27 cellular contexts compared by ENCODE assay signal in the genomic region with DNA sequence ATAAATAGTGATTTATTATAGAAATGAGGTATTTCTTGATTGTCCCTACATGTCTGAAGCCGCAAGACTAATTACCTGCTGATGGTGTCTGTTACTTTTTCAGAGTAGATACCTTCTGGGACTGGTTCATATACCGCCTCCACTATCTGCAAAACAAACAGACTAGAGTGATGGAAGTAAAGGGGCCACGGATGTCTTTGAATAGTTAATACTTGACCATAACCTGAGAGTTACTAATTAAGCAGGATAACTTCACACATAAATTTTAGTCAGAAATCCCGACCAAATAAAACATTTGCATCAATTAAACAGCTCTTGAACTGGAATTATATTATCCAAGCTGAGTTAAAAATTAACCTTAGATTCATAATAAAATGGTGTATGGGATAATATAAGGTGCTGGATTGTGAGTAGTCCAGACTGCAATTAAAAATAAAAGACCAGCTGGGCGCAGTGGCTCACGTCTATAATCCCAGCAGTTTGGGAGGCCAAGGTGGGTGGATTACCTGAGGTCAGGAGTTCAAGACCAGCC.
DNase-seq lines count a peak whose midpoint lies in the region; ATAC-seq, FAIRE-seq and TF ChIP-seq lines count a peak whose summit lies in the region.
"Had no signal": no experiment of that assay in that cellular context is flagged by ENCODE, and none has a peak within 500 bp of the region (broad histone marks: within the 10 kb centered on the region; RNA-seq: fewer than 3 reads in every experiment).

No MANE protein-coding gene starts in this region.

- TF ChIP-seq CTCF in VCaP (conservative IDR thresholded peaks at IDR 0.05) (no peak), pancreas (IDR thresholded peaks at IDR 0.05) (no peak)
- no peak for TF ChIP-seq CTCF in activated CD8-positive, alpha-beta T cell treated with anti-CD3 and anti-CD28 coated beads for 36 hours (IDR thresholded peaks at IDR 0.05)

- no peaks in the 10 kb centered on the region for H3K4me1 Mint-ChIP-seq in activated CD8-positive, alpha-beta T cell treated with anti-CD3 and anti-CD28 coated beads for 36 hours (ENCODE audit: low read depth)
- H3K4me1 Mint-ChIP-seq: IgD-negative memory B cell had no signal

- peak; percentile 82 for FAIRE-seq in pancreas (lab: Jason Lieb, UNC)
- FAIRE-seq: G401.6, GM12878 had no signal

- H3K36me3 ChIP-seq in pancreas: no peaks in the 10 kb centered on the region
- H3K36me3 ChIP-seq: BE2C, SJSA1 had no signal

- intact Hi-C loops in pancreas (cut with DNase I): no loop called here
- intact Hi-C loops in activated CD8-positive, alpha-beta T cell treated with anti-CD3 and anti-CD28 coated beads for 36 hours (cut with micrococcal nuclease): no loop called here

- H3K4me1 ChIP-seq in pancreas: no peaks in the 10 kb centered on the region
- H3K4me1 ChIP-seq: BE2C, SJSA1 had no signal

- no peaks in the 10 kb centered on the region for H3K27me3 ChIP-seq in pancreas
- H3K27me3 ChIP-seq: BE2C, SJSA1 had no signal

- H3K27me3 Mint-ChIP-seq in activated CD8-positive, alpha-beta T cell treated with anti-CD3 and anti-CD28 coated beads for 36 hours: peaks cover 4% of the 10 kb centered on the region
- H3K27me3 Mint-ChIP-seq: IgD-negative memory B cell had no signal

- WGBS in pancreas, 2 donors: 22 to 24% methylated on average over 6 of the region's 6 CpGs

- H3K9me3 ChIP-seq in pancreas: no peaks in the 10 kb centered on the region
- H3K9me3 ChIP-seq: BE2C, SJSA1 had no signal

- peaks cover 3% of the 10 kb centered on the region for H3K9me3 Mint-ChIP-seq in activated CD8-positive, alpha-beta T cell treated with anti-CD3 and anti-CD28 coated beads for 36 hours

- ATAC-seq in pancreas (peak in 2 of 4 donors; percentile 87 to 93), HG03280 (IDR thresholded peaks at IDR 0.05; ENCODE audit: unreplicated experiment) (no peak)
- no peak for ATAC-seq in activated CD8-positive, alpha-beta T cell treated with anti-CD3 and anti-CD28 coated beads for 36 hours
- ATAC-seq: GM12878, GM23338 had no signal

- POLR2A ChIA-PET in activated CD8-positive, alpha-beta T cell treated with anti-CD3 and anti-CD28 coated beads for 36 hours (lab: Charles Lee): no interaction called here

- H3K36me3 Mint-ChIP-seq in activated CD8-positive, alpha-beta T cell treated with anti-CD3 and anti-CD28 coated beads for 36 hours (ENCODE audit: low read depth): no peaks in the 10 kb centered on the region
- H3K36me3 Mint-ChIP-seq: IgD-negative memory B cell had no signal

- DNase-seq in Caki2 (ENCODE audit: low read depth): peak; percentile 92
- DNase-seq in kidney tubule cell (ENCODE audit: low spot score): peak; percentile 23
- DNase-seq in pancreas: peak in 1 of 6 donors; percentile 23
- DNase-seq in activated CD8-positive, alpha-beta T cell treated with anti-CD3 and anti-CD28 coated beads for 36 hours: no peak
- DNase-seq in NCI-H187 treated with DMSO at 0.1 percent for 48 hours (lab: John Stamatoyannopoulos, UW): no peak
- DNase-seq in G401 (ENCODE audit: low spot score): no peak
- DNase-seq: BE2C, DMS153, H9, NCI-H1048, NCI-H1417, NCI-H1694, NCI-H2081, NCI-H2171 treated with DMSO at 0.1 percent for 48 hours, NCI-H524 treated with DMSO at 0.1 percent for 48 hours, NCI-H82, PC-9, Right ventricle myocardium superior, RPMI8226 had no signal

- H3K27ac ChIP-seq in VCaP (peak overlapping the region; percentile 73), pancreas (no peak overlapping the region)
- H3K27ac ChIP-seq: KMS-11, PC-9, SJSA1 had no signal

- H3K27ac Mint-ChIP-seq in activated CD8-positive, alpha-beta T cell treated with anti-CD3 and anti-CD28 coated beads for 36 hours: no peak overlapping the region
- H3K27ac Mint-ChIP-seq: GM23338, H9, IgD-negative memory B cell had no signal

- H3K4me3 ChIP-seq in pancreas: no peak overlapping the region
- H3K4me3 ChIP-seq: GM12878, GM23338, PC-9, SJSA1 had no signal

- CTCF ChIA-PET in activated CD8-positive, alpha-beta T cell treated with anti-CD3 and anti-CD28 coated beads for 36 hours (lab: Charles Lee): no interaction called here

- H3K4me3 Mint-ChIP-seq in activated CD8-positive, alpha-beta T cell treated with anti-CD3 and anti-CD28 coated beads for 36 hours: no peak overlapping the region
- H3K4me3 Mint-ChIP-seq: GM23338, H9, IgD-negative memory B cell had no signal

- in situ Hi-C loops in Caki2 (cut with HindIII; ENCODE audit: low pct_unique_long_range_greater_than_20kb, low sequenced_read_pairs): no loop called here
- in situ Hi-C loops in G401 (cut with HindIII; ENCODE audit: low sequenced_read_pairs): no loop called here

Comparison
In these comparisons a context has a peak if more than half of its experiments do, and no peak if none do; other contexts are left out.
1. DNase-seq: peak in Caki2 (single experiment) and kidney tubule cell (single experiment); none in activated CD8-positive, alpha-beta T cell treated with anti-CD3 and anti-CD28 coated beads for 36 hours (single experiment), NCI-H187 treated with DMSO at 0.1 percent for 48 hours (single experiment) and G401 (single experiment).